In the genomic region with DNA sequence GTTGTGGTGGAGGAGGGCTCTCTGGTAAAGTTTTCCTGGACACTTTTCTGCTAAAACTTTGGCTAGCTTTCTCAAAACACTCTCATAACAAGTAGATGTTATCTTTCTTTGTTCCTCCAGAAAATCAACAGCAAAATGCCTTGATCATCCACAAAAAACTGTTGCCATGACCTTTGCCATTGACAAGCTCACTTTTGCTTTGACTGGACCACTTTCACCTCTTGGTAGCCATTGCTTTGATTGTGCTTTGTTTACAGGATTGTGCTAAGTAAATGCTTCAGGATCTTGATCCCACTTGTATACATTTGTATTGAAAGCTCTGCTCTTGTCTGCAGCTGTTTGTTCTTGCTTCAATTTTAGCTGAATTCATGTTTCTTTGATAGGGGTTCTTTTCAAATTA, we compare ENCODE assay signal across 19 cellular contexts.
DNase-seq lines count a peak whose midpoint lies in the region; ATAC-seq, FAIRE-seq and TF ChIP-seq lines count a peak whose summit lies in the region.
"Had no signal": no experiment of that assay in that cellular context is flagged by ENCODE, and none has a peak within 500 bp of the region (broad histone marks: within the 10 kb centered on the region; RNA-seq: fewer than 3 reads in every experiment).

No MANE protein-coding gene starts in this region.

- no peak for TF ChIP-seq RAD21 in IMR-90 (IDR thresholded peaks at IDR 0.05; ENCODE audit: low read length)
- TF ChIP-seq RAD21 in GM12878 (IDR thresholded peaks at IDR 0.05; ENCODE audit: insufficient read depth, low read depth, low read length), result no peak

- intact Hi-C loops in mammary epithelial cell (cut with micrococcal nuclease) (no loop called here), breast epithelium (cut with DNase I; ENCODE audit: low total_unique reads) (no loop called here), IMR-90 (cut with micrococcal nuclease) (no loop called here), GM12878 (cut with micrococcal nuclease; ENCODE audit: unreplicated experiment) (no loop called here)

- RAD21 ChIA-PET in GM12878 (lab: Charles Lee; ENCODE audit: unreplicated experiment), result no interaction called here

- H3K56ac ChIP-seq in IMR-90 (ENCODE audit: extremely low read depth, insufficient read depth, low read length), result no peak overlapping the region

- H3K27me3 ChIP-seq in mammary epithelial cell (ENCODE audit: insufficient read depth, low read length) (no peaks in the 10 kb centered on the region), breast epithelium (no peaks in the 10 kb centered on the region), IMR-90 (ENCODE audit: control insufficient read depth, insufficient read depth, low read length) (no peaks in the 10 kb centered on the region), GM12878 (replicated peaks in 1 of 2; ENCODE audit: control insufficient read depth in 2 of 2, insufficient read depth in 2 of 2, low read length in 1 of 2) (no peaks in the 10 kb centered on the region), smooth muscle cell (ENCODE audit: low read depth) (no peaks in the 10 kb centered on the region)
- H3K27me3 ChIP-seq: BLaER1 treated with 17β-estradiol and CSF1 and Interleukin-3, amounts not matched to agents 10 nM and 100 nM had no signal

- BruUV-seq in mammary epithelial cell (replicated peaks; lab: Mats Ljungman, UMichigan) (no TSS peak), IMR-90 (replicated peaks; lab: Mats Ljungman, UMichigan) (no TSS peak), GM12878 (replicated peaks; lab: Mats Ljungman, UMichigan) (no TSS peak)

- H3K79me2 ChIP-seq in mammary epithelial cell (ENCODE audit: insufficient read depth, low read length), result no peaks in the 10 kb centered on the region
- H3K79me2 ChIP-seq in GM12878 (ENCODE audit: control insufficient read depth, insufficient read depth, low read length), result no peaks in the 10 kb centered on the region
- no peaks in the 10 kb centered on the region for H3K79me2 ChIP-seq in smooth muscle cell (ENCODE audit: low read depth)

- H3K4me2 ChIP-seq in mammary epithelial cell (ENCODE audit: insufficient read depth, low read depth, low read length), result no peak overlapping the region
- no peak overlapping the region for H3K4me2 ChIP-seq in IMR-90 (ENCODE audit: low read depth, low read length)
- H3K4me2 ChIP-seq in GM12878 (ENCODE audit: control insufficient read depth, insufficient read depth), result no peak overlapping the region
- H3K4me2 ChIP-seq in smooth muscle cell, result no peak overlapping the region
- H3K4me2 ChIP-seq: BLaER1 treated with 17β-estradiol and CSF1 and Interleukin-3, amounts not matched to agents 10 nM and 100 nM had no signal

- in situ Hi-C loops in mammary epithelial cell (cut with MboI; ENCODE audit: low sequenced_read_pairs in 2 of 2), result no loop called here
- in situ Hi-C loops in IMR-90 (cut with MboI; ENCODE audit: low sequenced_read_pairs), result no loop called here
- in situ Hi-C loops in GM12878 (cut with MboI), result no loop called here
- in situ Hi-C loops in KBM-7 (cut with MboI; ENCODE audit: low pct_unique_long_range_greater_than_20kb, low sequenced_read_pairs), result no loop called here

- H3K9me1 ChIP-seq in IMR-90 (ENCODE audit: insufficient read depth, low read length), result peaks cover 5% of the 10 kb centered on the region

- H3K36me3 ChIP-seq in mammary epithelial cell (ENCODE audit: insufficient read depth, low read length) (no peaks in the 10 kb centered on the region), breast epithelium (no peaks in the 10 kb centered on the region), IMR-90 (ENCODE audit: control insufficient read depth, insufficient read depth, low read length) (no peaks in the 10 kb centered on the region), GM12878 (ENCODE audit: control insufficient read depth in 2 of 2, insufficient read depth in 2 of 2, low read length in 1 of 2) (no peaks in the 10 kb centered on the region), smooth muscle cell (ENCODE audit: low read depth) (no peaks in the 10 kb centered on the region)
- H3K36me3 ChIP-seq: BLaER1 treated with 17β-estradiol and CSF1 and Interleukin-3, amounts not matched to agents 10 nM and 100 nM had no signal

- peak overlapping the region; percentile 64 for H2BK5ac ChIP-seq in IMR-90 (ENCODE audit: low read depth, low read length, poor library complexity, severe bottlenecking)

- no peak overlapping the region for H4K8ac ChIP-seq in IMR-90 (ENCODE audit: low read depth in 2 of 2, low read length in 2 of 2)

- H2BK20ac ChIP-seq in IMR-90 (ENCODE audit: low read depth, low read length), result no peak overlapping the region; the same call in 1 of the 2 replicates

- CTCF ChIA-PET in mammary epithelial cell (lab: Charles Lee; ENCODE audit: low non-redundant PET), result no interaction called here
- CTCF ChIA-PET in IMR-90 (lab: Yijun Ruan, JAX), result no interaction called here
- CTCF ChIA-PET in GM12878 (lab: Yijun Ruan, JAX), result interaction anchor here (1.0 kb wide), 1 partner anchor 39 kb away, joined by 3 read pairs; no protein-coding TSS in a partner anchor

- peaks cover 22% of the 10 kb centered on the region for H3K4me1 ChIP-seq in mammary epithelial cell (ENCODE audit: insufficient read depth, low read length)
- H3K4me1 ChIP-seq in breast epithelium, result no peaks in the 10 kb centered on the region
- peaks cover 20% of the 10 kb centered on the region for H3K4me1 ChIP-seq in IMR-90 (ENCODE audit: control insufficient read depth, insufficient read depth, low read length)
- no peaks in the 10 kb centered on the region for H3K4me1 ChIP-seq in GM12878 (ENCODE audit: control insufficient read depth, insufficient read depth, low read length)
- H3K4me1 ChIP-seq in smooth muscle cell (ENCODE audit: low read depth), result peaks cover 12% of the 10 kb centered on the region
- H3K4me1 ChIP-seq: BLaER1 treated with 17β-estradiol and CSF1 and Interleukin-3, amounts not matched to agents 10 nM and 100 nM had no signal

- FAIRE-seq in GM12878 (lab: Jason Lieb, UNC), result peak; percentile 44
- FAIRE-seq: G401.6, HTR-8/SVneo, K562 had no signal

- H3K4me3 ChIP-seq in mammary epithelial cell (replicated peaks in 1 of 3; ENCODE audit: insufficient read depth in 1 of 3, low read depth in 2 of 3, low read length in 3 of 3), result no peak overlapping the region
- no peak overlapping the region for H3K4me3 ChIP-seq in breast epithelium
- H3K4me3 ChIP-seq in IMR-90 (ENCODE audit: insufficient read depth, low read depth, low read length), result no peak overlapping the region
- H3K4me3 ChIP-seq in GM12878, result no peak overlapping the region
- H3K4me3 ChIP-seq in smooth muscle cell, result no peak overlapping the region
- H3K4me3 ChIP-seq: BLaER1 treated with 17β-estradiol and CSF1 and Interleukin-3, amounts not matched to agents 10 nM and 100 nM; GM23248; K562 had no signal

- SMC1A ChIA-PET in GM12878 (lab: Charles Lee; ENCODE audit: uncharacterized antibody, unreplicated experiment), result interaction anchor here (1.1 kb wide), 2 partner anchors 11 to 28 kb away, joined by 3 read pairs; no protein-coding TSS in a partner anchor

- peak overlapping the region; percentile 20; the same call in 1 of the 2 replicates for H3K18ac ChIP-seq in IMR-90 (ENCODE audit: low read depth, low read length)

- DNase-seq in mammary epithelial cell (no peak), breast epithelium (ENCODE audit: low spot score in 2 of 2) (no peak), IMR-90 (no peak), GM12878 (ENCODE audit: low read depth, low spot score) (no peak), smooth muscle cell (lab: John Stamatoyannopoulos, UW; ENCODE audit: unreplicated experiment) (no peak), NCI-H1105 treated with DMSO at 0.1 percent for 48 hours (lab: John Stamatoyannopoulos, UW) (no peak), KBM-7 (no peak), MV-4-11 (lab: John Stamatoyannopoulos, UW) (no peak)
- DNase-seq: 8988T; CD4-positive, CD25-positive, alpha-beta regulatory T cell; DMS79; EL; GM23248; H9; HFFc6 had no signal

- H3K9me3 ChIP-seq in mammary epithelial cell (replicated peaks; ENCODE audit: insufficient read depth, low read length), result no peaks in the 10 kb centered on the region
- H3K9me3 ChIP-seq in breast epithelium, result peaks cover 0 to 7% of the 10 kb centered on the region in 2 donors
- no peaks in the 10 kb centered on the region for H3K9me3 ChIP-seq in IMR-90 (ENCODE audit: control insufficient read depth, insufficient read depth, low read length)
- peaks cover 2% of the 10 kb centered on the region; the same call in 1 of the 3 replicates for H3K9me3 ChIP-seq in GM12878 (replicated peaks; ENCODE audit: control insufficient read depth, insufficient read depth, low read length)
- H3K9me3 ChIP-seq in smooth muscle cell (replicated peaks; ENCODE audit: low read depth), result no peaks in the 10 kb centered on the region

- H2AK9ac ChIP-seq in IMR-90 (replicated peaks; ENCODE audit: low read depth, low read length, poor library complexity), result no peak overlapping the region

- ATAC-seq in IMR-90 (ENCODE audit: low read depth), result no peak
- no peak for ATAC-seq in GM12878
- ATAC-seq: K562 had no signal

- no peak overlapping the region for H2AK5ac ChIP-seq in IMR-90 (ENCODE audit: low read depth, low read length)

- H3K9ac ChIP-seq in mammary epithelial cell (ENCODE audit: insufficient read depth, low read length), result no peak overlapping the region
- H3K9ac ChIP-seq in IMR-90 (ENCODE audit: low read depth, low read length), result no peak overlapping the region
- H3K9ac ChIP-seq in GM12878 (ENCODE audit: control insufficient read depth, insufficient read depth, low read length), result no peak overlapping the region
- H3K9ac ChIP-seq in smooth muscle cell (ENCODE audit: low read depth), result no peak overlapping the region
- H3K9ac ChIP-seq: BLaER1 treated with 17β-estradiol and CSF1 and Interleukin-3, amounts not matched to agents 10 nM and 100 nM; GM23248 had no signal

- TF ChIP-seq EP300 in GM12878 (IDR thresholded peaks at IDR 0.05; ENCODE audit: borderline replicate concordance in 1 of 2, control insufficient read depth in 1 of 2, low read depth in 2 of 2, low read length in 2 of 2), result no peak

- H3K79me1 ChIP-seq in IMR-90 (ENCODE audit: low read depth in 1 of 2, low read length in 2 of 2), result no peaks in the 10 kb centered on the region

- 0 out of 3 replicates have a peak overlapping the region, but pooled peaks have one; percentile 67 for H2BK15ac ChIP-seq in IMR-90 (ENCODE audit: low read depth, low read length)

- no peaks in the 10 kb centered on the region for H4K20me1 ChIP-seq in mammary epithelial cell (ENCODE audit: insufficient read depth, low read length)
- no peaks in the 10 kb centered on the region for H4K20me1 ChIP-seq in IMR-90 (ENCODE audit: insufficient read depth, low read length)
- H4K20me1 ChIP-seq in GM12878 (ENCODE audit: control insufficient read depth, insufficient read depth), result no peaks in the 10 kb centered on the region
- H4K20me1 ChIP-seq in smooth muscle cell (ENCODE audit: low read depth), result no peaks in the 10 kb centered on the region
- H4K20me1 ChIP-seq: BLaER1 treated with 17β-estradiol and CSF1 and Interleukin-3, amounts not matched to agents 10 nM and 100 nM had no signal

- peak overlapping the region; percentile 55; the same call in 1 of the 2 replicates for H3K4ac ChIP-seq in IMR-90 (ENCODE audit: low read depth, low read length)

- H3K23ac ChIP-seq in IMR-90 (ENCODE audit: low read depth, low read length), result peak overlapping the region; percentile 52; the same call in 1 of the 2 replicates

- H2AFZ ChIP-seq in mammary epithelial cell (ENCODE audit: low read depth, low read length), result peak overlapping the region; percentile 42
- H2AFZ ChIP-seq in IMR-90 (replicated peaks; ENCODE audit: low read length, poor library complexity), result no peak overlapping the region
- H2AFZ ChIP-seq in GM12878 (ENCODE audit: control insufficient read depth, low read depth, low read length), result peak overlapping the region; percentile 33; the same call in 1 of the 2 replicates
- peak overlapping the region; percentile 4 for H2AFZ ChIP-seq in smooth muscle cell (ENCODE audit: low read depth)
- H2AFZ ChIP-seq: GM23248 had no signal

- H3K27ac ChIP-seq in mammary epithelial cell (ENCODE audit: insufficient read depth, low read depth, low read length) (no peak overlapping the region), breast epithelium (no peak overlapping the region), IMR-90 (ENCODE audit: insufficient read depth, low read length) (no peak overlapping the region; the same call in 1 of the 2 replicates), GM12878 (ENCODE audit: control insufficient read depth, insufficient read depth) (no peak overlapping the region), smooth muscle cell (ENCODE audit: low read depth) (no peak overlapping the region)
- H3K27ac ChIP-seq: BLaER1 treated with 17β-estradiol and CSF1 and Interleukin-3, amounts not matched to agents 10 nM and 100 nM; GM23248 had no signal

- peak overlapping the region; percentile 63; the same call in 1 of the 2 replicates for H3K14ac ChIP-seq in IMR-90 (replicated peaks; ENCODE audit: low read depth, low read length)

- peaks cover 10% of the 10 kb centered on the region for H3F3A ChIP-seq in smooth muscle cell (ENCODE audit: low read depth)

- dilution Hi-C loops in mammary epithelial cell (cut with HindIII; ENCODE audit: low sequenced_read_pairs), result no loop called here
- dilution Hi-C loops in IMR-90 (cut with HindIII; ENCODE audit: low sequenced_read_pairs, unreplicated experiment), result no loop called here

- H4K5ac ChIP-seq in IMR-90 (ENCODE audit: low read depth, low read length), result peak overlapping the region; percentile 73; the same call in 1 of the 2 replicates

- POLR2A ChIA-PET in IMR-90 (lab: Charles Lee; ENCODE audit: unreplicated experiment) (no interaction called here), GM12878 (lab: Charles Lee) (interaction anchor here (0.6 kb wide), 1 partner anchor 146 kb away, joined by 5 read pairs; no protein-coding TSS in a partner anchor)

- no peak for TF ChIP-seq POLR2A in breast epithelium (IDR thresholded peaks at IDR 0.05)
- TF ChIP-seq POLR2A in IMR-90 (IDR thresholded peaks at IDR 0.05; ENCODE audit: low read depth, low read length), result no peak
- TF ChIP-seq POLR2A in GM12878 (IDR thresholded peaks at IDR 0.05; ENCODE audit: low read depth, low read length), result no peak

- TF ChIP-seq CTCF in mammary epithelial cell (conservative IDR thresholded peaks at IDR 0.05 in 1 of 2, IDR thresholded peaks at IDR 0.05 in 1 of 2; ENCODE audit: extremely low read depth in 1 of 2, insufficient read depth in 1 of 2, low read depth in 1 of 2, low read length in 2 of 2), result no peak
- TF ChIP-seq CTCF in breast epithelium (IDR thresholded peaks at IDR 0.05), result no peak
- no peak for TF ChIP-seq CTCF in IMR-90 (conservative IDR thresholded peaks at IDR 0.05; ENCODE audit: low read depth, low read length)
- TF ChIP-seq CTCF in GM12878 (IDR thresholded peaks at IDR 0.05 in 2 of 3, conservative IDR thresholded peaks at IDR 0.05 in 1 of 3; ENCODE audit: control insufficient read depth in 2 of 3, extremely low read depth in 1 of 3, insufficient read depth in 1 of 3, low read depth in 3 of 3, low read length in 3 of 3), result no peak
- no peak for TF ChIP-seq CTCF in smooth muscle cell (IDR thresholded peaks at IDR 0.05; ENCODE audit: borderline replicate concordance, insufficient read depth, poor library complexity, severe bottlenecking)

- H4K91ac ChIP-seq in IMR-90 (ENCODE audit: insufficient read depth, low read depth, low read length), result peak overlapping the region; percentile 51

- H2BK120ac ChIP-seq in IMR-90 (ENCODE audit: low read depth, low read length), result peak overlapping the region; percentile 37; the same call in 1 of the 2 replicates
